In the genomic region with DNA sequence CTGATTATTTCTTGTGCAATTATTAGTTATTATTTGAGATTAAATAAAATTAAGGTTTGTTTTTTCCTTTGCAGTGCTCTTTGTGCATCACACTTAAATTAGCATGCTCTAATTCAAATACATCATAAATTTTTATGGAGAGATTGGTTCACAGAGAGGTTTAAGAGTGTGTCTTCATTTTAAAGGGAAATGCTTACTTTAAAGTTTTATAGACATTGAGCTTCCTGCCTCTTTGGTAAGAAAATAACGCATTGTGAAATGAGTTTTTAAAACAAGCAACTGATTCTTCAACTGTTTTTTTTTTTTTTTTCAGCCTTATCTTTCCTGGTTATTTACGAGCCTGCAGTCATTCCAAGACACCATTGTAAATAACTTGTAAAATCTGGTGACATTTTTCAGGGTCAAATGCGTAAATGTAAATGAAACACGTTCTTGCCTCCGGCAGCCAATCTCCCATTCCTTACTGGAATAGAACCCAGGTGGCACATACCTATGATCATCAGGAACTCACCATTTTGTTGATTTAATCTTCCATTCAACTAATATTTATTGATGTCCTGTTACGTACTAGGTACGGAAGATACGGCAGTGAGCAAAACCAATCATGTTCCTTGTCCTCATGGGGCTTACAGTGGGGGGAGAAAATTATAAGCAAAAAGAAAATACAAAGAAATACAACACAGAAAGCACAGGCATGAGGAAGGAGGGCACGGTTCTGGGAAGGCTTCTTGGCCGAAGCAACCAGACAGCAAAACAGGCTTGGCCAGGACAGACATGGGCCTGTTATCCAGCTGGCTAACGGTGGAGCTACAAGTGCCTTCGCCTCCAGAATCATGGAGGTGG, we compare ENCODE assay signal across 18 cellular contexts. TPM values are rescaled to one million over a fixed set of nuclear protein-coding genes. Genes with fewer than 3 reads are reported as not detected.
DNase-seq lines count a peak whose midpoint lies in the region; ATAC-seq and TF ChIP-seq lines count a peak whose summit lies in the region.
"Had no signal": no experiment of that assay in that cellular context is flagged by ENCODE, and none has a peak within 500 bp of the region (broad histone marks: within the 10 kb centered on the region; RNA-seq: fewer than 3 reads in every experiment).

No MANE protein-coding gene starts in this region.

- no peak overlapping the region for H4K8ac ChIP-seq in neuronal stem cell (ENCODE audit: low read depth, low read length)

- H3K4me3 ChIP-seq in neuronal stem cell (ENCODE audit: low read length in 2 of 2), result no peak overlapping the region
- H3K4me3 ChIP-seq: SJCRH30 had no signal

- no peak overlapping the region for H3K4me2 ChIP-seq in neuronal stem cell (ENCODE audit: insufficient read depth, low read length, poor library complexity, severe bottlenecking)

- no peak overlapping the region for H3K23ac ChIP-seq in neuronal stem cell (ENCODE audit: low read depth, low read length, poor library complexity)

- H2BK120ac ChIP-seq in neuronal stem cell (ENCODE audit: low read depth, low read length), result no peak overlapping the region

- DNase-seq in HuH-7 (ENCODE audit: low spot score) (peak; percentile 39), left kidney (ENCODE audit: low read depth, low spot score) (peak; percentile 15), NCI-H526 (lab: John Stamatoyannopoulos, UW) (no peak), NCI-H2196 (lab: John Stamatoyannopoulos, UW; ENCODE audit: unreplicated experiment) (no peak), neuronal stem cell (ENCODE audit: low spot score) (no peak)
- DNase-seq: Caco-2; DMS153; EL; H7; KG1; NCI-H187 treated with DMSO at 0.1 percent for 48 hours; NCI-H446; NK-92 treated with Interleukin-12 subunit alpha and Interleukin-12 subunit beta, amount 100 ng/mL, for 24 hours; RPMI8226; SJCRH30 had no signal

- no peaks in the 10 kb centered on the region for H3K9me3 ChIP-seq in neuronal stem cell (replicated peaks in 1 of 2; ENCODE audit: control insufficient read depth in 2 of 2, insufficient read depth in 1 of 2, low read depth in 1 of 2, low read length in 2 of 2)
- H3K9me3 ChIP-seq: Caco-2, SJCRH30 had no signal

- no CpG with 5 or more reads among the region's 12 CpGs for WGBS in neuronal stem cell (ENCODE audit: extremely low coverage in 2 of 2, insufficient read length in 2 of 2, insufficient replicate concordance in 1 of 2), 2 donors

- H4K91ac ChIP-seq in neuronal stem cell (ENCODE audit: low read depth, low read length, poor library complexity), result no peak overlapping the region

- H2BK5ac ChIP-seq in neuronal stem cell (ENCODE audit: low read length), result no peak overlapping the region

- peaks cover 0 to 2% of the 10 kb centered on the region in 2 donors for H3K4me1 ChIP-seq in neuronal stem cell (ENCODE audit: control insufficient read depth in 2 of 2, insufficient read depth in 1 of 2, low read depth in 1 of 2, low read length in 2 of 2)
- H3K4me1 ChIP-seq: SJCRH30 had no signal

- H3K4ac ChIP-seq in neuronal stem cell (ENCODE audit: low read length), result no peak overlapping the region

- no peak overlapping the region for H3K9ac ChIP-seq in neuronal stem cell (ENCODE audit: low read depth, low read length, poor library complexity)

- no peaks in the 10 kb centered on the region for H3K79me1 ChIP-seq in neuronal stem cell (ENCODE audit: low read depth, low read length)

- H2AFZ ChIP-seq in neuronal stem cell (ENCODE audit: low read length), result no peak overlapping the region

- H2BK15ac ChIP-seq in neuronal stem cell (ENCODE audit: low read length), result no peak overlapping the region

- H3K36me3 ChIP-seq in neuronal stem cell (replicated peaks in 1 of 2; ENCODE audit: control insufficient read depth in 2 of 2, insufficient read depth in 2 of 2, low read length in 2 of 2), result no peaks in the 10 kb centered on the region
- H3K36me3 ChIP-seq: SJCRH30 had no signal

- no peak overlapping the region for H2AK5ac ChIP-seq in neuronal stem cell (ENCODE audit: low read depth, low read length)

- H3K27ac ChIP-seq in C4-2B (peak overlapping the region; percentile 88), VCaP (peak overlapping the region; percentile 92), neuronal stem cell (replicated peaks; ENCODE audit: low read length) (no peak overlapping the region)
- H3K27ac ChIP-seq: SJCRH30 had no signal

- H3K18ac ChIP-seq in neuronal stem cell (ENCODE audit: low read length), result no peak overlapping the region

- TF ChIP-seq CTCF in C4-2B (conservative IDR thresholded peaks at IDR 0.05) (no peak), VCaP (conservative IDR thresholded peaks at IDR 0.05) (no peak)

- H2BK12ac ChIP-seq in neuronal stem cell (ENCODE audit: low read length), result no peak overlapping the region

- H3K27me3 ChIP-seq in neuronal stem cell (ENCODE audit: control insufficient read depth in 3 of 3, insufficient read depth in 3 of 3, low read depth in 1 of 3, low read length in 3 of 3), result no peaks in the 10 kb centered on the region
- H3K27me3 ChIP-seq: SJCRH30 had no signal

- H3K14ac ChIP-seq in neuronal stem cell (ENCODE audit: low read length), result no peak overlapping the region

- no peak for ATAC-seq in GM19467 (IDR thresholded peaks at IDR 0.05; ENCODE audit: unreplicated experiment)

RNA-seq across cellular contexts. Expression of a gene that starts 33.2 kb away (rescaled TPM):
- polyA plus RNA-seq in neuronal stem cell (2013, experiment 1 of 2), result 4.4 TPM
- 4.7 TPM for polyA plus RNA-seq in neuronal stem cell (2013, experiment 2 of 2)

Comparison
In these comparisons a context has a peak if more than half of its experiments do, and no peak if none do; other contexts are left out.
1. DNase-seq: peak in HuH-7 (single experiment) and left kidney (single experiment); none in NCI-H526 (0 of 2), NCI-H2196 (single experiment) and neuronal stem cell (single experiment).